ENCODE assay signal across 8 cellular contexts in the genomic region with DNA sequence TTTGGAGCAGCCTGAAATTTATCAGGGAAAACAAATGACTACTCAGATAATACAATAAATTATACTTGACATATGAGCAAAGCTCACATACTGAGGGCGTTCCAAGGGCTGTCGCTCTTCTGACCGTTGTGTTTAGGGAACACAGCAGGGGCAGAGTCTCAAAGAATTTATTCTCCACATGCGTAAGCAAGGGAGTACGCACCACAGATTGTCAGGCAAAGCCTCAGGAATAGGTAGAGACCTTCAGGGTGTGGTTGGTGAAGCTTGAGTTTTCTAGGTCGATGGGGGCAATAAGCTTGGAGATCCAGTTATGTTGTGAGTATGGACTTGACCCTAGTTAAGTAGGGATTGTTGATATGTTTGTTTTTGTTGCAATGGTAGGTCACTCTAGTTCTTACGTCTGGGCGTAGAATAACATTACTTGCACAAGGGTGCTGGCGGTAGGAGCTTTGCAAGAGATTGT. TPM values are rescaled to one million over a fixed set of nuclear protein-coding genes. Genes with fewer than 3 reads are reported as not detected.
DNase-seq lines count a peak whose midpoint lies in the region; ATAC-seq and TF ChIP-seq lines count a peak whose summit lies in the region.

No MANE protein-coding gene starts in this region.

- TF ChIP-seq POLR2A in adrenal gland (IDR thresholded peaks at IDR 0.05) = peak in 1 of 2 donors; percentile 41

- peak overlapping the region; percentile 82 for H3K4me3 ChIP-seq in CD4-positive, CD25-positive, alpha-beta regulatory T cell (ENCODE audit: low read depth, low read length)
- H3K4me3 ChIP-seq in adrenal gland = peak overlapping the region in 3 of 4 donors; percentile 32 to 72 (median 58)
- peak overlapping the region; percentile 87 for H3K4me3 ChIP-seq in iPS-18c (ENCODE audit: insufficient read depth, low read depth, low read length)

- ATAC-seq in CD4-positive, CD25-positive, alpha-beta regulatory T cell (ENCODE audit: low read depth in 2 of 2) = no peak
- no peak for ATAC-seq in stimulated activated effector memory CD8-positive, alpha-beta T cell treated with anti-CD3 and anti-CD28 coated beads, Interleukin-12 subunit alpha, Interleukin-12 subunit beta, amount 100 ng/mL, for 72 hours
- ATAC-seq in GM18520 (IDR thresholded peaks at IDR 0.05; ENCODE audit: unreplicated experiment) = no peak

- H3K4me1 Mint-ChIP-seq in CD4-positive, CD25-positive, alpha-beta regulatory T cell = peaks cover 36 to 47% (median 42%) of the 10 kb centered on the region in 4 donors
- H3K4me1 Mint-ChIP-seq in stimulated activated effector memory CD8-positive, alpha-beta T cell treated with anti-CD3 and anti-CD28 coated beads, Interleukin-12 subunit alpha, Interleukin-12 subunit beta, amount 100 ng/mL, for 72 hours = peaks cover 53% of the 10 kb centered on the region

- H3K9me3 ChIP-seq in CD4-positive, CD25-positive, alpha-beta regulatory T cell (ENCODE audit: control insufficient read depth in 2 of 2, low read length in 2 of 2) = no peaks in the 10 kb centered on the region
- no peaks in the 10 kb centered on the region for H3K9me3 ChIP-seq in adrenal gland (replicated peaks in 1 of 3)
- no peaks in the 10 kb centered on the region for H3K9me3 ChIP-seq in iPS-18c (ENCODE audit: control insufficient read depth, insufficient read depth, low read length)

- H3K9me3 Mint-ChIP-seq in CD4-positive, CD25-positive, alpha-beta regulatory T cell = peaks cover 0 to 1% (median 0%) of the 10 kb centered on the region in 7 donors
- H3K9me3 Mint-ChIP-seq in stimulated activated effector memory CD8-positive, alpha-beta T cell treated with anti-CD3 and anti-CD28 coated beads, Interleukin-12 subunit alpha, Interleukin-12 subunit beta, amount 100 ng/mL, for 72 hours = no peaks in the 10 kb centered on the region

- no peak overlapping the region for H3K27ac ChIP-seq in CD4-positive, CD25-positive, alpha-beta regulatory T cell (ENCODE audit: insufficient read depth, low read length, poor library complexity, severe bottlenecking)
- H3K27ac ChIP-seq in adrenal gland = peak overlapping the region; percentile 60 to 97 (median 89)

- peak overlapping the region in 2 of 3 donors; percentile 89 to 92 for H3K27ac Mint-ChIP-seq in CD4-positive, CD25-positive, alpha-beta regulatory T cell
- peak overlapping the region; percentile 86 for H3K27ac Mint-ChIP-seq in stimulated activated effector memory CD8-positive, alpha-beta T cell treated with anti-CD3 and anti-CD28 coated beads, Interleukin-12 subunit alpha, Interleukin-12 subunit beta, amount 100 ng/mL, for 72 hours

- no peaks in the 10 kb centered on the region for H3K27me3 ChIP-seq in CD4-positive, CD25-positive, alpha-beta regulatory T cell (ENCODE audit: control insufficient read depth, insufficient read depth, low read length)
- H3K27me3 ChIP-seq in adrenal gland = no peaks in the 10 kb centered on the region

- 33 to 48% (median 41%) methylated on average over 8 to 9 of the region's 9 CpGs for WGBS in adrenal gland, 4 donors

- DNase-seq in CD4-positive, CD25-positive, alpha-beta regulatory T cell = no peak
- DNase-seq in HT1080 (ENCODE audit: low read depth) = peak; percentile 12
- peak in 6 of 7 donors; percentile 29 to 74 (median 60) for DNase-seq in adrenal gland
- DNase-seq in stimulated activated effector memory CD8-positive, alpha-beta T cell treated with anti-CD3 and anti-CD28 coated beads, Interleukin-12 subunit alpha, Interleukin-12 subunit beta, amount 100 ng/mL, for 72 hours (ENCODE audit: low spot score in 2 of 2) = no peak
- DNase-seq in ecto neural progenitor cell (ENCODE audit: low spot score) = no peak
- DNase-seq in COLO668 (lab: John Stamatoyannopoulos, UW; ENCODE audit: unreplicated experiment) = no peak

- H3K36me3 Mint-ChIP-seq in CD4-positive, CD25-positive, alpha-beta regulatory T cell = peaks cover 10% of the 10 kb centered on the region
- peaks cover 23% of the 10 kb centered on the region for H3K36me3 Mint-ChIP-seq in stimulated activated effector memory CD8-positive, alpha-beta T cell treated with anti-CD3 and anti-CD28 coated beads, Interleukin-12 subunit alpha, Interleukin-12 subunit beta, amount 100 ng/mL, for 72 hours

- H3K4me3 Mint-ChIP-seq in CD4-positive, CD25-positive, alpha-beta regulatory T cell = peak overlapping the region; percentile 91 to 97 (median 96)
- H3K4me3 Mint-ChIP-seq in stimulated activated effector memory CD8-positive, alpha-beta T cell treated with anti-CD3 and anti-CD28 coated beads, Interleukin-12 subunit alpha, Interleukin-12 subunit beta, amount 100 ng/mL, for 72 hours = peak overlapping the region; percentile 91

- TF ChIP-seq CTCF in adrenal gland (IDR thresholded peaks at IDR 0.05) = no peak

- no peaks in the 10 kb centered on the region for H3K27me3 Mint-ChIP-seq in CD4-positive, CD25-positive, alpha-beta regulatory T cell

- H3K4me1 ChIP-seq in CD4-positive, CD25-positive, alpha-beta regulatory T cell (ENCODE audit: control insufficient read depth, insufficient read depth, low read length, poor library complexity, severe bottlenecking) = peaks cover 29% of the 10 kb centered on the region
- H3K4me1 ChIP-seq in adrenal gland (replicated peaks in 1 of 2) = peaks cover 24 to 34% of the 10 kb centered on the region in 2 donors

- intact Hi-C loops in adrenal gland (cut with DNase I) = loop anchor here in 1 of 2 donors (10.0 kb wide), 1 partner anchor 523 kb away; no protein-coding TSS in a partner anchor

- H3K36me3 ChIP-seq in CD4-positive, CD25-positive, alpha-beta regulatory T cell (ENCODE audit: control insufficient read depth, insufficient read depth, low read length) = no peaks in the 10 kb centered on the region
- no peaks in the 10 kb centered on the region for H3K36me3 ChIP-seq in adrenal gland (replicated peaks in 1 of 2)

RNA-seq across cellular contexts. Expression of gene ACAT1, which starts 0.8 kb away (rescaled TPM):
- total RNA-seq in CD4-positive, CD25-positive, alpha-beta regulatory T cell = 19.0 TPM
- polyA plus RNA-seq in CD4-positive, CD25-positive, alpha-beta regulatory T cell = 10 to 100 TPM; 35.2 to 52.6 (median 44.3) TPM
- total RNA-seq in HT1080 (2014; rRNA removed; shearing (Covaris generic)) = 173 and 195 TPM in 2 replicates
- 123 and 191 TPM in 2 replicates for polyA plus RNA-seq in HT1080 (2015; cell fraction: cytosol; rRNA removed)
- 122 and 148 TPM in 2 replicates for polyA plus RNA-seq in HT1080 (2015; cell fraction: nucleus; rRNA removed)
- total RNA-seq in adrenal gland = 100 to 1,000 TPM; 158 to 777 (median 293) TPM
- 100 to 1,000 TPM in 2 of 3 donors, 10 to 100 TPM in 1; 56.3 to 222 (median 106) TPM for polyA plus RNA-seq in adrenal gland

Comparison
In these comparisons a context has a peak if more than half of its experiments do, and no peak if none do; other contexts are left out.
1. DNase-seq: peak in HT1080 (single experiment) and adrenal gland (6 of 7); none in CD4-positive, CD25-positive, alpha-beta regulatory T cell (0 of 3), stimulated activated effector memory CD8-positive, alpha-beta T cell treated with anti-CD3 and anti-CD28 coated beads, Interleukin-12 subunit alpha, Interleukin-12 subunit beta, amount 100 ng/mL, for 72 hours (0 of 2), ecto neural progenitor cell (single experiment) and COLO668 (single experiment).
2. Peak in every context shown above with its lines, with median percentiles within 50 percentile points of each other: H3K4me3 ChIP-seq.